Comparison of ENCODE assay signal across 1 cellular context in the genomic region with DNA sequence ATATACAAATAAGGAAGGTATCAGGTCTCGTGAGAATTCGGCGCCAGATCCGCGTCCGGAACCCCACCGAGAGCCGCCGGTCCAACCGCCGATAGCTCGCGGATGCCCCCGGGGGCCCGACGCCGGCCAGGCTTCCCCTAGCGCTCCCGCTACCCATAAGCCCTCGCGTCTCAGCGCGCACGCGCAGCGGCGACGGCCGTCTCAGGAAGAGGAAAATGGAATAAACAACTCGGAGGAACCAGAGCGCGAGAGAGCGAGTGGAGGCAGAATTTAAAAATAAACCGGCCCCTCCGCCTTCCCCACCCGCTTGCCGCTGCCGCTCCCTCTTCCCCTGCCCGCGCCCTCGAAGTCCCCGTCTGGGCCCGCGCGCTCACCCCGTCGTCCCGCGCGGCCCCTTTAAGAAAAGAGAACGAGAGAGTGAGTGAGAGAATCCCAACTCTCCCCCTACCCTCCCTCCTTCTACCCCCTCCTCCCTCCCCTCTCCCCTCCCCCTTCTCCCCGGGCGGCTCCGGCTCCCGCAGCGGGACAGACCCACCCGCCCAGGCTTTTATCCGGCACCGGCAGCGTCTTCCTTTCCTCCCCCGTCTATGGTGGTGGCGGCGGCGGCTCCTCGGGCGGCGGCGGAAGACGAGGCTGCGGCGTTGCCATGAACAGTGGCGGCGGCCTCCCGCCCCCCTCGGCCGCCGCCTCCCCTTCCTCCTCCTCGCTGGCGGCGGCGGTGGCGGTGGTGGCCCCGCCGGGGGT.
TF ChIP-seq lines count a peak whose summit lies in the region.

A gene with protein sequence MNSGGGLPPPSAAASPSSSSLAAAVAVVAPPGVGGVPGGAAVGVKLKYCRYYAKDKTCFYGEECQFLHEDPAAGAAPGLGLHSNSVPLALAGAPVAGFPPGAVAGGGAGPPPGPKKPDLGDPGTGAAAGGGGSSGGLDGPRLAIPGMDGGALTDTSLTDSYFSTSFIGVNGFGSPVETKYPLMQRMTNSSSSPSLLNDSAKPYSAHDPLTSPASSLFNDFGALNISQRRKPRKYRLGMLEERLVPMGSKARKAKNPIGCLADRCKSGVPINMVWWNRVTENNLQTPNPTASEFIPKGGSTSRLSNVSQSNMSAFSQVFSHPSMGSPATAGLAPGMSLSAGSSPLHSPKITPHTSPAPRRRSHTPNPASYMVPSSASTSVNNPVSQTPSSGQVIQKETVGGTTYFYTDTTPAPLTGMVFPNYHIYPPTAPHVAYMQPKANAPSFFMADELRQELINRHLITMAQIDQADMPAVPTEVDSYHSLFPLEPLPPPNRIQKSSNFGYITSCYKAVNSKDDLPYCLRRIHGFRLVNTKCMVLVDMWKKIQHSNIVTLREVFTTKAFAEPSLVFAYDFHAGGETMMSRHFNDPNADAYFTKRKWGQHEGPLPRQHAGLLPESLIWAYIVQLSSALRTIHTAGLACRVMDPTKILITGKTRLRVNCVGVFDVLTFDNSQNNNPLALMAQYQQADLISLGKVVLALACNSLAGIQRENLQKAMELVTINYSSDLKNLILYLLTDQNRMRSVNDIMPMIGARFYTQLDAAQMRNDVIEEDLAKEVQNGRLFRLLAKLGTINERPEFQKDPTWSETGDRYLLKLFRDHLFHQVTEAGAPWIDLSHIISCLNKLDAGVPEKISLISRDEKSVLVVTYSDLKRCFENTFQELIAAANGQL (plus strand): TSS at position 534 of the 744 bp plus-strand sequence. CDS start 113 bp downstream, at position 647.

TF ChIP-seq in SK-N-SH treated with all-trans-retinoic acid at 6 μM for 48 hours, 23 proteins besides CTCF, POLR2A, EP300 and RAD21 (continued from another document):
- TF ChIP-seq, protein P1, sequence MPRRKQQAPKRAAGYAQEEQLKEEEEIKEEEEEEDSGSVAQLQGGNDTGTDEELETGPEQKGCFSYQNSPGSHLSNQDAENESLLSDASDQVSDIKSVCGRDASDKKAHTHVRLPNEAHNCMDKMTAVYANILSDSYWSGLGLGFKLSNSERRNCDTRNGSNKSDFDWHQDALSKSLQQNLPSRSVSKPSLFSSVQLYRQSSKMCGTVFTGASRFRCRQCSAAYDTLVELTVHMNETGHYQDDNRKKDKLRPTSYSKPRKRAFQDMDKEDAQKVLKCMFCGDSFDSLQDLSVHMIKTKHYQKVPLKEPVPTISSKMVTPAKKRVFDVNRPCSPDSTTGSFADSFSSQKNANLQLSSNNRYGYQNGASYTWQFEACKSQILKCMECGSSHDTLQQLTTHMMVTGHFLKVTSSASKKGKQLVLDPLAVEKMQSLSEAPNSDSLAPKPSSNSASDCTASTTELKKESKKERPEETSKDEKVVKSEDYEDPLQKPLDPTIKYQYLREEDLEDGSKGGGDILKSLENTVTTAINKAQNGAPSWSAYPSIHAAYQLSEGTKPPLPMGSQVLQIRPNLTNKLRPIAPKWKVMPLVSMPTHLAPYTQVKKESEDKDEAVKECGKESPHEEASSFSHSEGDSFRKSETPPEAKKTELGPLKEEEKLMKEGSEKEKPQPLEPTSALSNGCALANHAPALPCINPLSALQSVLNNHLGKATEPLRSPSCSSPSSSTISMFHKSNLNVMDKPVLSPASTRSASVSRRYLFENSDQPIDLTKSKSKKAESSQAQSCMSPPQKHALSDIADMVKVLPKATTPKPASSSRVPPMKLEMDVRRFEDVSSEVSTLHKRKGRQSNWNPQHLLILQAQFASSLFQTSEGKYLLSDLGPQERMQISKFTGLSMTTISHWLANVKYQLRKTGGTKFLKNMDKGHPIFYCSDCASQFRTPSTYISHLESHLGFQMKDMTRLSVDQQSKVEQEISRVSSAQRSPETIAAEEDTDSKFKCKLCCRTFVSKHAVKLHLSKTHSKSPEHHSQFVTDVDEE (CRISPR knock-in tag; IDR thresholded peaks at IDR 0.05) = no peak
- no peak for TF ChIP-seq ZNF70 (CRISPR knock-in tag; IDR thresholded peaks at IDR 0.05)
